In genomic region chr19:16628984-16629691, GRCh38 we compare ENCODE assay signal across 8 cellular contexts. TPM values are rescaled to one million over a fixed set of nuclear protein-coding genes. Genes with fewer than 3 reads are reported as not detected.
DNase-seq lines count a peak whose midpoint lies in the region; TF ChIP-seq lines count a peak whose summit lies in the region.

No MANE protein-coding gene starts in this region.

- H3K36me3 ChIP-seq in KMS-11 (ENCODE audit: insufficient read depth), result no peaks in the 10 kb centered on the region

- peaks cover 56% of the 10 kb centered on the region for H3K4me1 ChIP-seq in KMS-11 (ENCODE audit: low read depth, poor library complexity, severe bottlenecking)

- H3K4me2 ChIP-seq in KMS-11, result peak overlapping the region; percentile 96

- peaks cover 35% of the 10 kb centered on the region for H3K36me3 Mint-ChIP-seq in activated CD4-positive, alpha-beta T cell treated with anti-CD3 and anti-CD28 coated beads, Interleukin-2, amount 10 ng/mL, durations not matched to agents 24 days and 14 days (ENCODE audit: low read depth)
- peaks cover 7% of the 10 kb centered on the region for H3K36me3 Mint-ChIP-seq in osteocyte (ENCODE audit: unreplicated experiment)

- peak overlapping the region; percentile 90 for H3K9ac ChIP-seq in KMS-11

- DNase-seq in GM12864 (ENCODE audit: low read depth), result peak; percentile 43
- DNase-seq in activated CD4-positive, alpha-beta T cell treated with anti-CD3 and anti-CD28 coated beads, Interleukin-2, amount 10 ng/mL, durations not matched to agents 24 days and 14 days, result peak; percentile 74
- peak; percentile 63 for DNase-seq in fibroblast of the conjunctiva (ENCODE audit: low read depth)
- DNase-seq in osteocyte (ENCODE audit: extremely low spot score, unreplicated experiment), result no peak
- DNase-seq in ecto neural progenitor cell (ENCODE audit: low spot score), result no peak
- DNase-seq in NCI-H446 (lab: John Stamatoyannopoulos, UW), result no peak
- no peak for DNase-seq in cortex of kidney (lab: John Stamatoyannopoulos, UW)

- peaks cover 48% of the 10 kb centered on the region for H3K79me2 ChIP-seq in KMS-11 (ENCODE audit: insufficient read depth, low read depth)

- peak overlapping the region; percentile 96 for H3K27ac ChIP-seq in KMS-11

- H4K20me1 ChIP-seq in KMS-11 (ENCODE audit: insufficient read depth), result peaks cover 12% of the 10 kb centered on the region; the same call in 1 of the 2 replicates

- H3K27me3 ChIP-seq in KMS-11 (ENCODE audit: insufficient read depth, low read depth), result no peaks in the 10 kb centered on the region

- no peaks in the 10 kb centered on the region for H3K27me3 Mint-ChIP-seq in activated CD4-positive, alpha-beta T cell treated with anti-CD3 and anti-CD28 coated beads, Interleukin-2, amount 10 ng/mL, durations not matched to agents 24 days and 14 days
- H3K27me3 Mint-ChIP-seq in osteocyte (ENCODE audit: unreplicated experiment), result no peaks in the 10 kb centered on the region

- peak overlapping the region; percentile 96 for H3K4me3 Mint-ChIP-seq in activated CD4-positive, alpha-beta T cell treated with anti-CD3 and anti-CD28 coated beads, Interleukin-2, amount 10 ng/mL, durations not matched to agents 24 days and 14 days
- H3K4me3 Mint-ChIP-seq in osteocyte (ENCODE audit: unreplicated experiment), result peak overlapping the region; percentile 99

- peaks cover 32% of the 10 kb centered on the region for H3K4me1 Mint-ChIP-seq in activated CD4-positive, alpha-beta T cell treated with anti-CD3 and anti-CD28 coated beads, Interleukin-2, amount 10 ng/mL, durations not matched to agents 24 days and 14 days
- peaks cover 33% of the 10 kb centered on the region for H3K4me1 Mint-ChIP-seq in osteocyte (ENCODE audit: unreplicated experiment)

- TF ChIP-seq CTCF in GM12864 (IDR thresholded peaks at IDR 0.05; ENCODE audit: low read depth, low read length, missing control alignments), result no peak
- 0 out of 2 replicates have a peak, but pooled peaks have one; percentile 17 for TF ChIP-seq CTCF in KMS-11 (conservative IDR thresholded peaks at IDR 0.05; ENCODE audit: low read depth, low read length)
- no peak for TF ChIP-seq CTCF in osteocyte (IDR thresholded peaks at IDR 0.05)

- H2AFZ ChIP-seq in KMS-11 (ENCODE audit: low read depth), result peak overlapping the region; percentile 48; the same call in 1 of the 2 replicates

- intact Hi-C loops in activated CD4-positive, alpha-beta T cell treated with anti-CD3 and anti-CD28 coated beads, Interleukin-2, amount 10 ng/mL, durations not matched to agents 24 days and 14 days (cut with micrococcal nuclease), result loop anchor here (1.0 to 2.0 kb wide), 5 partner anchors 32 to 133 kb away; partner anchors contain the start of genes C19orf44, CALR3, CHERP and SLC35E1

- H3K4me3 ChIP-seq in GM12864 (ENCODE audit: low read depth, low read length), result peak overlapping the region; percentile 72
- no peak overlapping the region for H3K4me3 ChIP-seq in KMS-11 (IDR thresholded peaks at IDR 0.05; ENCODE audit: insufficient read depth, low read depth, low read length)

- peak overlapping the region; percentile 99 for H3K27ac Mint-ChIP-seq in activated CD4-positive, alpha-beta T cell treated with anti-CD3 and anti-CD28 coated beads, Interleukin-2, amount 10 ng/mL, durations not matched to agents 24 days and 14 days
- H3K27ac Mint-ChIP-seq in osteocyte (ENCODE audit: unreplicated experiment), result peak overlapping the region; percentile 97

- H3K9me3 Mint-ChIP-seq in activated CD4-positive, alpha-beta T cell treated with anti-CD3 and anti-CD28 coated beads, Interleukin-2, amount 10 ng/mL, durations not matched to agents 24 days and 14 days, result no peaks in the 10 kb centered on the region
- no peaks in the 10 kb centered on the region for H3K9me3 Mint-ChIP-seq in osteocyte (ENCODE audit: unreplicated experiment)

RNA-seq across cellular contexts. Expression of gene MED26, which starts 1.1 kb away (rescaled TPM):
- 15.5 and 16.8 TPM in 2 replicates for total RNA-seq in activated CD4-positive, alpha-beta T cell treated with anti-CD3 and anti-CD28 coated beads, Interleukin-2, amount 10 ng/mL, durations not matched to agents 24 days and 14 days
- total RNA-seq in osteocyte, result 9.5 and 15.4 TPM in 2 replicates

RNA-seq across cellular contexts. Expression of gene SMIM7, which starts 30.8 kb away (rescaled TPM):
- total RNA-seq in activated CD4-positive, alpha-beta T cell treated with anti-CD3 and anti-CD28 coated beads, Interleukin-2, amount 10 ng/mL, durations not matched to agents 24 days and 14 days, result 66.1 and 69.9 TPM in 2 replicates
- 60.5 and 63.8 TPM in 2 replicates for total RNA-seq in osteocyte

RNA-seq across cellular contexts. Expression of gene TMEM38A, which starts 31.8 kb away (rescaled TPM):
- total RNA-seq in activated CD4-positive, alpha-beta T cell treated with anti-CD3 and anti-CD28 coated beads, Interleukin-2, amount 10 ng/mL, durations not matched to agents 24 days and 14 days, result 0.42 and 0.83 TPM in 2 replicates
- total RNA-seq in osteocyte, result 6.2 and 6.3 TPM in 2 replicates

RNA-seq across cellular contexts. Expression of gene SLC35E1, which starts 56.9 kb away (rescaled TPM):
- 60.2 and 65.0 TPM in 2 replicates for total RNA-seq in activated CD4-positive, alpha-beta T cell treated with anti-CD3 and anti-CD28 coated beads, Interleukin-2, amount 10 ng/mL, durations not matched to agents 24 days and 14 days
- total RNA-seq in osteocyte, result 49.8 and 55.5 TPM in 2 replicates

Comparison
In these comparisons a context has a peak if more than half of its experiments do, and no peak if none do; other contexts are left out.
1. DNase-seq: peak in GM12864 (single experiment), activated CD4-positive, alpha-beta T cell treated with anti-CD3 and anti-CD28 coated beads, Interleukin-2, amount 10 ng/mL, durations not matched to agents 24 days and 14 days (single experiment) and fibroblast of the conjunctiva (single experiment); none in osteocyte (single experiment), ecto neural progenitor cell (single experiment), NCI-H446 (0 of 2) and cortex of kidney (single experiment).